Comparison of ENCODE assay signal across 8 cellular contexts in the genomic region with DNA sequence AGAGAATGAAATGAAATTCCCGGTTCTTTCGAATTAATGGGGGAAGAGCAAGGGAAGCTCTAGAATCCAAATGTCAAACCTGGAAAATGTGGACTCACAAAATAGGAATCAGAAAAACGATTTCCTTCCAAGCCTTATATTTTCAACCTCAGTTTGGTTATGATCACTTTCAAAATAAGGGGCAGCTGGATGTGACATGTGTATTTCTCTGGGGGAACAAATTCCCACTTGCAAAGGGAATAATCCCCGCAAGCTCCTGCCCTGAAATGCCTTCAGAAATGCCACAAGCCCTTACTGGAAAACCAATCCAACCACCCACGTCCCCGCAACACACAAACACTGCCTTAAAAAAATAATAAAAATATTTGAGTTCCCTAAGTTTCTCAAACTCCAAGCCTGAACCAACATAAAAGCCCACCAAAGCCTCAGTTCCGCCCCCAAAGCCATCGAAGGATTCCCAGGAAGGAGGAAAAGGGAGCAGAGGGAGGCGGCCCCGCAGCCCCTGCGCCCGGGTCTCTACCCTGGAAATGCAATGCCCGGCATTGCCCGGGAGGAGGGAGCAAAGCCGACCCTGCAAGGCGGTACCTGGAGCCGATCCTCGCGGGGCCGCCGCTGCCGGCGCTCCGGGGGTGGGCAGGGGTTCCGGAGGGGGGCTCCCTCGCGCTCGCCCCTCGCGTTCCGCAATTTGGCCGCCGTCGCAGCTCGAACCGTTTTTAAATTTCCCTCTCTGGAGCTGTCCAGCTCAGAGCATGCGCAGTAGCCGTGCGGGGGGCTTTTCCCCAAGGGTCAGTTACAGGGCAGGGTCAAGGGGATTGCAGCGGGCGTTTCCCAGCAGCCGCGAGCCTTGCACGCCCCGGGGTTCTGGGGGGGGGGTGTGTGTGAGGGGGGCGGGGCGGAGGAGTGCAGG. TPM values are rescaled to one million over a fixed set of nuclear protein-coding genes. Genes with fewer than 3 reads are reported as not detected.
DNase-seq lines count a peak whose midpoint lies in the region; ATAC-seq and TF ChIP-seq lines count a peak whose summit lies in the region.

A gene with protein sequence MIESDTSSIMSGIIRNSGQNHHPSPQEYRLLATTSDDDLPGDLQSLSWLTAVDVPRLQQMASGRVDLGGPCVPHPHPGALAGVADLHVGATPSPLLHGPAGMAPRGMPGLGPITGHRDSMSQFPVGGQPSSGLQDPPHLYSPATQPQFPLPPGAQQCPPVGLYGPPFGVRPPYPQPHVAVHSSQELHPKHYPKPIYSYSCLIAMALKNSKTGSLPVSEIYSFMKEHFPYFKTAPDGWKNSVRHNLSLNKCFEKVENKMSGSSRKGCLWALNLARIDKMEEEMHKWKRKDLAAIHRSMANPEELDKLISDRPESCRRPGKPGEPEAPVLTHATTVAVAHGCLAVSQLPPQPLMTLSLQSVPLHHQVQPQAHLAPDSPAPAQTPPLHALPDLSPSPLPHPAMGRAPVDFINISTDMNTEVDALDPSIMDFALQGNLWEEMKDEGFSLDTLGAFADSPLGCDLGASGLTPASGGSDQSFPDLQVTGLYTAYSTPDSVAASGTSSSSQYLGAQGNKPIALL (minus strand): TSS at position 751 of the 907 bp plus-strand sequence. CDS start 963 bp downstream, outside the sequence.

- H3K36me3 Mint-ChIP-seq in endothelial cell (ENCODE audit: low read depth, unreplicated experiment), result peaks cover 4% of the 10 kb centered on the region

- peak within 1 kb of the TSS; percentile 30 to 39 for H3K4me3 ChIP-seq in prostate gland

- ATAC-seq in HG03196 (IDR thresholded peaks at IDR 0.05; ENCODE audit: unreplicated experiment), result no peak
- ATAC-seq in sciatic nerve, result no peak

- no peaks in the 10 kb centered on the region for H3K9me3 ChIP-seq in prostate gland

- H3K27ac ChIP-seq in prostate gland, result no peak within 1 kb of the TSS

- POLR2A ChIA-PET in GM10248 (lab: Yijun Ruan, JAX), result no interaction called here

- peaks cover 15% of the 10 kb centered on the region for H3K27me3 Mint-ChIP-seq in endothelial cell (ENCODE audit: unreplicated experiment)

- no peak for TF ChIP-seq CTCF in GM10248 (IDR thresholded peaks at IDR 0.05; ENCODE audit: control extremely low read depth, extremely low read depth, low read depth, missing control alignments)
- TF ChIP-seq CTCF in endothelial cell (IDR thresholded peaks at IDR 0.05; ENCODE audit: unreplicated experiment), result no peak
- TF ChIP-seq CTCF in prostate gland (IDR thresholded peaks at IDR 0.05), result no peak

- CTCF ChIA-PET in GM10248 (lab: Yijun Ruan, JAX), result no interaction called here

- H3K27ac Mint-ChIP-seq in endothelial cell (ENCODE audit: unreplicated experiment), result no peak within 1 kb of the TSS

- intact Hi-C loops in prostate gland (cut with DNase I), result no loop called here
- intact Hi-C loops in sciatic nerve (cut with DNase I), result no loop called here

- H3K27me3 ChIP-seq in prostate gland (replicated peaks; ENCODE audit: insufficient read depth), result no peaks in the 10 kb centered on the region

- no peaks in the 10 kb centered on the region for H3K36me3 ChIP-seq in prostate gland

- H3K4me1 ChIP-seq in prostate gland (replicated peaks), result peaks cover 8% of the 10 kb centered on the region

- DNase-seq in GM10248 (ENCODE audit: extremely low spot score) (peak; percentile 10), NCI-H2196 (lab: John Stamatoyannopoulos, UW; ENCODE audit: unreplicated experiment) (peak; percentile 28), endothelial cell (ENCODE audit: low spot score) (peak; percentile 44), prostate gland (ENCODE audit: low spot score) (no peak), SHP77 treated with DMSO at 0.1 percent for 48 hours (lab: John Stamatoyannopoulos, UW) (no peak), sciatic nerve (ENCODE audit: low spot score) (no peak)
- no peak for DNase-seq in activated CD4-positive, CD25-positive, alpha-beta regulatory T cell treated with anti-CD3 and anti-CD28 coated beads, Interleukin-2, amount 50 U/mL, for 72 hours

- no peaks in the 10 kb centered on the region for H3K9me3 Mint-ChIP-seq in endothelial cell (ENCODE audit: unreplicated experiment)

- H3K4me1 Mint-ChIP-seq in endothelial cell (ENCODE audit: unreplicated experiment), result peaks cover 6% of the 10 kb centered on the region

- peak within 1 kb of the TSS; percentile 92 for H3K4me3 Mint-ChIP-seq in endothelial cell (ENCODE audit: unreplicated experiment)

- 10% methylated on average over 46 of the region's 47 CpGs for WGBS in prostate gland

- TF ChIP-seq POLR2A in prostate gland (IDR thresholded peaks at IDR 0.05), result no peak

RNA-seq across cellular contexts. Expression of the gene that starts here (rescaled TPM):
- total RNA-seq in endothelial cell (ENCODE audit: unreplicated experiment) (not detected), prostate gland (1 to 10 TPM in 1 of 2 donors, under 1 TPM in 1; 0.27 to 4.8 TPM), sciatic nerve (not detected)

Comparison
In these comparisons a context has a peak if more than half of its experiments do, and no peak if none do; other contexts are left out.
1. Peak in DNase-seq in endothelial cell; RNA of the gene not detected or under 1 TPM.
2. DNase-seq: peak in GM10248 (single experiment) and NCI-H2196 (single experiment); none in prostate gland (single experiment), SHP77 treated with DMSO at 0.1 percent for 48 hours (single experiment), activated CD4-positive, CD25-positive, alpha-beta regulatory T cell treated with anti-CD3 and anti-CD28 coated beads, Interleukin-2, amount 50 U/mL, for 72 hours (single experiment) and sciatic nerve (single experiment).